In genomic region chr6:129704708-129705107, GRCh38 we compare ENCODE assay signal across 1 cellular context.
TF ChIP-seq lines count a peak whose summit lies in the region.

No MANE protein-coding gene starts in this region.

TF ChIP-seq in K562, 482 proteins besides CTCF, POLR2A, EP300 and RAD21 (continued from another document and continues in another):
- TF ChIP-seq MEF2D (tag; conservative IDR thresholded peaks at IDR 0.05; ENCODE audit: low read depth) (no peak), SP1 (CRISPR knock-in tag; IDR thresholded peaks at IDR 0.05) (no peak), GATAD2A (IDR thresholded peaks at IDR 0.05) (0 out of 2 replicates have a peak, but pooled peaks have one; percentile 60), ZNF384 (IDR thresholded peaks at IDR 0.05; ENCODE audit: low read depth, low read length) (no peak), E2F3 (CRISPR knock-in tag; IDR thresholded peaks at IDR 0.05) (no peak), TARDBP (IDR thresholded peaks at IDR 0.05) (no peak), MXD1 (CRISPR knock-in tag; IDR thresholded peaks at IDR 0.05; ENCODE audit: borderline replicate concordance, poor library complexity, severe bottlenecking) (no peak), HDAC1 (IDR thresholded peaks at IDR 0.05) (peak in 1 of 2 experiments; percentile 67; a peak in 1 of 4 replicates), FOXP1 (CRISPR knock-in tag; IDR thresholded peaks at IDR 0.05) (no peak), SMC3 (conservative IDR thresholded peaks at IDR 0.05; ENCODE audit: insufficient read depth, low read depth, low read length) (no peak), JUND (IDR thresholded peaks at IDR 0.05; ENCODE audit: borderline replicate concordance, low read depth, low read length) (no peak), JUND (tag; IDR thresholded peaks at IDR 0.05; ENCODE audit: borderline replicate concordance, low read depth, low read length) (no peak), CHD1 (IDR thresholded peaks at IDR 0.05; ENCODE audit: low read length) (no peak), DPF2 (IDR thresholded peaks at IDR 0.05) (peak; percentile 88), ZNF639 (CRISPR knock-in tag; conservative IDR thresholded peaks at IDR 0.05 in 1 of 2, IDR thresholded peaks at IDR 0.05 in 1 of 2) (no peak), ZFP1 (CRISPR knock-in tag; IDR thresholded peaks at IDR 0.05) (no peak), PRDM10 (IDR thresholded peaks at IDR 0.05; ENCODE audit: partially characterized antibody) (no peak), ARID3A (IDR thresholded peaks at IDR 0.05; ENCODE audit: borderline replicate concordance, low read depth, low read length) (no peak), ZNF143 (CRISPR knock-in tag; IDR thresholded peaks at IDR 0.05) (no peak), MTA3 (IDR thresholded peaks at IDR 0.05; ENCODE audit: borderline replicate concordance) (no peak), MTA2 (IDR thresholded peaks at IDR 0.05; ENCODE audit: low read depth) (peak; percentile 68), SMARCE1 (IDR thresholded peaks at IDR 0.05) (peak; percentile 76; the same call in 1 of the 2 replicates), RBM34 (IDR thresholded peaks at IDR 0.05; ENCODE audit: borderline replicate concordance, insufficient read depth, low read length) (no peak), CLOCK (CRISPR knock-in tag; IDR thresholded peaks at IDR 0.05; ENCODE audit: borderline replicate concordance) (no peak), TCF7L2 (IDR thresholded peaks at IDR 0.05; ENCODE audit: low read depth, low read length) (no peak), CBFB (CRISPR knock-in tag; IDR thresholded peaks at IDR 0.05) (no peak), THAP12 (CRISPR knock-in tag; IDR thresholded peaks at IDR 0.05) (no peak), SIN3A (IDR thresholded peaks at IDR 0.05; ENCODE audit: borderline replicate concordance in 2 of 2, control insufficient read depth in 1 of 2, low read depth in 2 of 2, low read length in 2 of 2) (no peak), ZNF655 (CRISPR knock-in tag; IDR thresholded peaks at IDR 0.05) (no peak), ETS2 (tag; IDR thresholded peaks at IDR 0.05; ENCODE audit: borderline replicate concordance, poor library complexity, severe bottlenecking) (no peak), ZBTB17 (CRISPR knock-in tag; IDR thresholded peaks at IDR 0.05) (no peak), LCOR (CRISPR knock-in tag; IDR thresholded peaks at IDR 0.05) (no peak), KAT8 (IDR thresholded peaks at IDR 0.05; ENCODE audit: low read depth) (no peak), BRF2 (IDR thresholded peaks at IDR 0.05; ENCODE audit: borderline replicate concordance, insufficient read depth, insufficient read length) (no peak), CHAMP1 (IDR thresholded peaks at IDR 0.05) (0 out of 2 replicates have a peak, but pooled peaks have one; percentile 63), ZMIZ1 (IDR thresholded peaks at IDR 0.05; ENCODE audit: low read depth in 2 of 2, low read length in 2 of 2) (peak in 1 of 2 experiments; percentile 39; a peak in 1 of 4 replicates)
